Comparison of ENCODE assay signal across 19 cellular contexts in genomic region chr10:51510231-51510630, GRCh38.
"Had no signal": no experiment of that assay in that cellular context is flagged by ENCODE, and none has a peak within 500 bp of the region (broad histone marks: within the 10 kb centered on the region; RNA-seq: fewer than 3 reads in every experiment).

No MANE protein-coding gene starts in this region.

- H3K27ac Mint-ChIP-seq: activated CD4-positive, alpha-beta T cell treated with anti-CD3 and anti-CD28 coated beads, Interleukin-2, amount 10 ng/mL, durations not matched to agents 7 days and 5 days; activated CD8-positive, alpha-beta T cell treated with anti-CD3 and anti-CD28 coated beads, Interleukin-2, amount 10 ng/mL, durations not matched to agents 7 days and 5 days; activated naive CD4-positive, alpha-beta T cell treated with anti-CD3 and anti-CD28 coated beads for 36 hours; activated T-cell treated with anti-CD3 and anti-CD28 coated beads, Interleukin-2, amount 50 U/mL, for 24 hours; nephron progenitor cell; stimulated activated naive B cell treated with anti-CD40 and anti-IgM and Interleukin-4, amounts not matched to agents 10 μg/mL and 1 μg/mL and 100 μg/mL, for 72 hours; T-helper 1 cell treated with Interleukin-12 subunit alpha and Interleukin-12 subunit beta and Interleukin-4 antibody, amounts not matched to agents 30 μg/mL and 1 μg/mL, for 36 hours had no signal

- H3K4me3 ChIP-seq: breast epithelium, dorsolateral prefrontal cortex, spleen, upper lobe of right lung had no signal

- H3K27me3 Mint-ChIP-seq: activated CD4-positive, alpha-beta T cell treated with anti-CD3 and anti-CD28 coated beads, Interleukin-2, amount 10 ng/mL, durations not matched to agents 7 days and 5 days; activated T-cell treated with anti-CD3 and anti-CD28 coated beads, Interleukin-2, amount 50 U/mL, for 24 hours; stimulated activated naive B cell treated with anti-CD40 and anti-IgM and Interleukin-4, amounts not matched to agents 10 μg/mL and 1 μg/mL and 100 μg/mL, for 72 hours had no signal

- ATAC-seq: activated CD8-positive, alpha-beta T cell treated with anti-CD3 and anti-CD28 coated beads, Interleukin-2, amount 10 ng/mL, durations not matched to agents 7 days and 5 days; left colon; stimulated activated naive B cell treated with anti-CD40 and anti-IgM and Interleukin-4, amounts not matched to agents 10 μg/mL and 1 μg/mL and 100 μg/mL, for 72 hours; upper lobe of right lung had no signal

- H3K36me3 Mint-ChIP-seq: stimulated activated naive B cell treated with anti-CD40 and anti-IgM and Interleukin-4, amounts not matched to agents 10 μg/mL and 1 μg/mL and 100 μg/mL, for 72 hours had no signal

- H3K9me3 Mint-ChIP-seq: activated CD4-positive, alpha-beta T cell treated with anti-CD3 and anti-CD28 coated beads, Interleukin-2, amount 10 ng/mL, durations not matched to agents 7 days and 5 days; activated naive CD4-positive, alpha-beta T cell treated with anti-CD3 and anti-CD28 coated beads for 36 hours; activated T-cell treated with anti-CD3 and anti-CD28 coated beads, Interleukin-2, amount 50 U/mL, for 24 hours; T-helper 1 cell treated with Interleukin-12 subunit alpha and Interleukin-12 subunit beta and Interleukin-4 antibody, amounts not matched to agents 30 μg/mL and 1 μg/mL, for 36 hours had no signal

- H3K27me3 ChIP-seq: breast epithelium, dorsolateral prefrontal cortex, spleen, upper lobe of right lung had no signal

- FAIRE-seq: islet of Langerhans had no signal

- DNase-seq: activated CD4-positive, alpha-beta T cell treated with anti-CD3 and anti-CD28 coated beads, Interleukin-2, amount 10 ng/mL, durations not matched to agents 7 days and 5 days; activated CD8-positive, alpha-beta T cell treated with anti-CD3 and anti-CD28 coated beads, Interleukin-2, amount 10 ng/mL, durations not matched to agents 7 days and 5 days; activated naive CD4-positive, alpha-beta T cell treated with anti-CD3 and anti-CD28 coated beads for 36 hours; activated T-cell treated with anti-CD3 and anti-CD28 coated beads, Interleukin-2, amount 50 U/mL, for 24 hours; dorsolateral prefrontal cortex; glutamatergic neuron; hippocampal formation; left colon; nephron progenitor cell; nucleus accumbens; posterior cingulate gyrus; spleen; stimulated activated CD4-positive, alpha-beta T cell treated with anti-CD3 and anti-CD28 coated beads, Interleukin-4, amount 100 ng/mL, for 4 hours; stimulated activated naive B cell treated with anti-CD40 and anti-IgM and Interleukin-4, amounts not matched to agents 10 μg/mL and 1 μg/mL and 100 μg/mL, for 72 hours; upper lobe of right lung had no signal

- H3K9me3 ChIP-seq: breast epithelium, spleen, upper lobe of right lung had no signal

- H3K4me3 Mint-ChIP-seq: activated CD4-positive, alpha-beta T cell treated with anti-CD3 and anti-CD28 coated beads, Interleukin-2, amount 10 ng/mL, durations not matched to agents 7 days and 5 days; activated CD8-positive, alpha-beta T cell treated with anti-CD3 and anti-CD28 coated beads, Interleukin-2, amount 10 ng/mL, durations not matched to agents 7 days and 5 days; activated naive CD4-positive, alpha-beta T cell treated with anti-CD3 and anti-CD28 coated beads for 36 hours; activated T-cell treated with anti-CD3 and anti-CD28 coated beads, Interleukin-2, amount 50 U/mL, for 24 hours; nephron progenitor cell; stimulated activated naive B cell treated with anti-CD40 and anti-IgM and Interleukin-4, amounts not matched to agents 10 μg/mL and 1 μg/mL and 100 μg/mL, for 72 hours; T-helper 1 cell treated with Interleukin-12 subunit alpha and Interleukin-12 subunit beta and Interleukin-4 antibody, amounts not matched to agents 30 μg/mL and 1 μg/mL, for 36 hours had no signal

- H3K27ac ChIP-seq: breast epithelium, dorsolateral prefrontal cortex, epithelial cell of prostate, spleen, upper lobe of right lung had no signal

- H3K36me3 ChIP-seq: breast epithelium, spleen, upper lobe of right lung had no signal

- H3K4me1 Mint-ChIP-seq: activated CD4-positive, alpha-beta T cell treated with anti-CD3 and anti-CD28 coated beads, Interleukin-2, amount 10 ng/mL, durations not matched to agents 7 days and 5 days; nephron progenitor cell; stimulated activated naive B cell treated with anti-CD40 and anti-IgM and Interleukin-4, amounts not matched to agents 10 μg/mL and 1 μg/mL and 100 μg/mL, for 72 hours had no signal

- H3K4me1 ChIP-seq: breast epithelium, spleen, upper lobe of right lung had no signal
